1 cellular context compared by ENCODE assay signal in genomic region chr6:6724319-6725119, GRCh38.
TF ChIP-seq lines count a peak whose summit lies in the region.

No MANE protein-coding gene starts in this region.

TF ChIP-seq in HepG2, 621 proteins besides CTCF, POLR2A, EP300 and RAD21 (continued from another document and continues in another):
- TF ChIP-seq CEBPZ (IDR thresholded peaks at IDR 0.05; ENCODE audit: low read length): no peak
- TF ChIP-seq ZNF761 (CRISPR knock-in tag; conservative IDR thresholded peaks at IDR 0.05): no peak
- no peak for TF ChIP-seq ZNF143 (CRISPR knock-in tag; IDR thresholded peaks at IDR 0.05)
- TF ChIP-seq NONO (IDR thresholded peaks at IDR 0.05): no peak
- no peak for TF ChIP-seq NONO (CRISPR knock-in tag; conservative IDR thresholded peaks at IDR 0.05)
- no peak for TF ChIP-seq BCLAF1 (IDR thresholded peaks at IDR 0.05)
- TF ChIP-seq ZNF513 (CRISPR knock-in tag; conservative IDR thresholded peaks at IDR 0.05): no peak
- TF ChIP-seq ZNF432 (CRISPR knock-in tag; IDR thresholded peaks at IDR 0.05; ENCODE audit: borderline replicate concordance): no peak; the same call in 1 of the 2 replicates
- no peak for TF ChIP-seq SRSF1 (optimal IDR thresholded peaks at IDR 0.05; ENCODE audit: low read depth, low read length)
- TF ChIP-seq ZNF556 (CRISPR knock-in tag; IDR thresholded peaks at IDR 0.05; ENCODE audit: borderline replicate concordance): peak; percentile 41; the same call in 1 of the 2 replicates
- TF ChIP-seq ZNF354B (CRISPR knock-in tag; IDR thresholded peaks at IDR 0.05): no peak
- no peak for TF ChIP-seq TAF15 (IDR thresholded peaks at IDR 0.05; ENCODE audit: low read depth, low read length, poor library complexity, severe bottlenecking)
- 0 out of 2 replicates have a peak, but pooled peaks have one; percentile 26 for TF ChIP-seq SMAD3 (CRISPR knock-in tag; IDR thresholded peaks at IDR 0.05)
- TF ChIP-seq PCBP1 (IDR thresholded peaks at IDR 0.05; ENCODE audit: borderline replicate concordance, low read depth, low read length): no peak
- no peak for TF ChIP-seq PBX2 (CRISPR knock-in tag; IDR thresholded peaks at IDR 0.05)
- no peak for TF ChIP-seq ZNF776 (CRISPR knock-in tag; IDR thresholded peaks at IDR 0.05)
- no peak for TF ChIP-seq REST (IDR thresholded peaks at IDR 0.05; ENCODE audit: borderline replicate concordance in 1 of 2, low read depth in 1 of 2, low read length in 2 of 2)
- TF ChIP-seq CC2D1A (CRISPR knock-in tag; IDR thresholded peaks at IDR 0.05): no peak
- TF ChIP-seq CREBL2 (CRISPR knock-in tag; IDR thresholded peaks at IDR 0.05; ENCODE audit: borderline replicate concordance): no peak
- no peak for TF ChIP-seq ZNF234 (CRISPR knock-in tag; conservative IDR thresholded peaks at IDR 0.05)
- TF ChIP-seq HOMEZ (CRISPR knock-in tag; IDR thresholded peaks at IDR 0.05; ENCODE audit: low read depth): no peak
- TF ChIP-seq MLX (CRISPR knock-in tag; IDR thresholded peaks at IDR 0.05): no peak
- TF ChIP-seq ZFP36L1 (CRISPR knock-in tag; IDR thresholded peaks at IDR 0.05): no peak
- TF ChIP-seq ZNF333 (CRISPR knock-in tag; IDR thresholded peaks at IDR 0.05; ENCODE audit: borderline replicate concordance): no peak
- no peak for TF ChIP-seq ZNF782 (CRISPR knock-in tag; IDR thresholded peaks at IDR 0.05; ENCODE audit: borderline replicate concordance)
- TF ChIP-seq HNRNPK (IDR thresholded peaks at IDR 0.05; ENCODE audit: low read depth, low read length, poor library complexity, severe bottlenecking): no peak
- no peak for TF ChIP-seq ZNF24 (IDR thresholded peaks at IDR 0.05)
- TF ChIP-seq ZFX (CRISPR knock-in tag; IDR thresholded peaks at IDR 0.05; ENCODE audit: low read depth): peak; percentile 45
- no peak for TF ChIP-seq CEBPB (IDR thresholded peaks at IDR 0.05; ENCODE audit: borderline replicate concordance, low read depth, low read length)
- no peak for TF ChIP-seq EED (CRISPR knock-in tag; IDR thresholded peaks at IDR 0.05)
- TF ChIP-seq ZNF547 (CRISPR knock-in tag; IDR thresholded peaks at IDR 0.05): peak; percentile 37; the same call in 1 of the 2 replicates
- TF ChIP-seq TFDP2 (CRISPR knock-in tag; IDR thresholded peaks at IDR 0.05): no peak
- TF ChIP-seq GTF2F1 (IDR thresholded peaks at IDR 0.05; ENCODE audit: low read length): no peak
- peak; percentile 22; the same call in 1 of the 2 replicates for TF ChIP-seq ZSCAN21 (CRISPR knock-in tag; IDR thresholded peaks at IDR 0.05; ENCODE audit: borderline replicate concordance)
- TF ChIP-seq ZNF749 (CRISPR knock-in tag; IDR thresholded peaks at IDR 0.05; ENCODE audit: borderline replicate concordance): no peak
- TF ChIP-seq TMF1 (CRISPR knock-in tag; IDR thresholded peaks at IDR 0.05; ENCODE audit: low read depth): no peak
- no peak for TF ChIP-seq ZSCAN12 (CRISPR knock-in tag; IDR thresholded peaks at IDR 0.05)
- no peak for TF ChIP-seq MAF1 (CRISPR knock-in tag; IDR thresholded peaks at IDR 0.05; ENCODE audit: borderline replicate concordance)
- TF ChIP-seq ZNF784 (CRISPR knock-in tag; IDR thresholded peaks at IDR 0.05; ENCODE audit: borderline replicate concordance): no peak
- TF ChIP-seq ZNF614 (CRISPR knock-in tag; IDR thresholded peaks at IDR 0.05; ENCODE audit: borderline replicate concordance): peak; percentile 55; the same call in 1 of the 2 replicates
- TF ChIP-seq RARA (CRISPR knock-in tag; IDR thresholded peaks at IDR 0.05): no peak
- TF ChIP-seq XRCC5 (optimal IDR thresholded peaks at IDR 0.05; ENCODE audit: low read length): peak; percentile 49
- no peak for TF ChIP-seq RFX5 (IDR thresholded peaks at IDR 0.05; ENCODE audit: low read depth, low read length)
- no peak for TF ChIP-seq HNRNPL (IDR thresholded peaks at IDR 0.05; ENCODE audit: low read depth, low read length)
- no peak for TF ChIP-seq ZNF672 (CRISPR knock-in tag; IDR thresholded peaks at IDR 0.05)
